In genomic region chr20:8033447-8033846, GRCh38 we compare ENCODE assay signal across 30 cellular contexts.
"Had no signal": no experiment of that assay in that cellular context is flagged by ENCODE, and none has a peak within 500 bp of the region (broad histone marks: within the 10 kb centered on the region; RNA-seq: fewer than 3 reads in every experiment).

No MANE protein-coding gene starts in this region.

- H3K36me3 Mint-ChIP-seq: memory B cell; naive B cell; natural killer cell; neural progenitor cell; stimulated activated effector memory CD8-positive, alpha-beta T cell treated with anti-CD3 and anti-CD28 coated beads, Interleukin-12 subunit alpha, Interleukin-12 subunit beta, amount 100 ng/mL, for 72 hours had no signal

- ATAC-seq: heart left ventricle; natural killer cell; right lobe of liver; stimulated activated effector memory CD8-positive, alpha-beta T cell treated with anti-CD3 and anti-CD28 coated beads, Interleukin-12 subunit alpha, Interleukin-12 subunit beta, amount 100 ng/mL, for 72 hours had no signal

- H3K4me1 Mint-ChIP-seq: immature natural killer cell; naive B cell; natural killer cell; nephron progenitor cell; neural progenitor cell; stimulated activated effector memory CD8-positive, alpha-beta T cell treated with anti-CD3 and anti-CD28 coated beads, Interleukin-12 subunit alpha, Interleukin-12 subunit beta, amount 100 ng/mL, for 72 hours had no signal

- H3K27ac ChIP-seq: heart left ventricle, left ventricle myocardium inferior, neural progenitor cell, neutrophil, parathyroid adenoma, right atrium auricular region, right lobe of liver, skin epidermis, suprapubic skin, thoracic aorta, tibial artery, uterus had no signal

- H3K9me3 ChIP-seq: heart left ventricle, left ventricle myocardium inferior, neutrophil, right atrium auricular region, right lobe of liver, suprapubic skin, thoracic aorta, tibial artery, uterus had no signal

- H3K9me3 Mint-ChIP-seq: immature natural killer cell; memory B cell; naive B cell; natural killer cell; nephron progenitor cell; neural progenitor cell; stimulated activated effector memory CD8-positive, alpha-beta T cell treated with anti-CD3 and anti-CD28 coated beads, Interleukin-12 subunit alpha, Interleukin-12 subunit beta, amount 100 ng/mL, for 72 hours; stimulated activated naive CD8-positive, alpha-beta T cell treated with anti-CD3 and anti-CD28 coated beads, Interleukin-15, Interleukin-2, amounts not matched to agents 100 ng/mL and 50 ng/mL, for 24 hours had no signal

- H3K27me3 Mint-ChIP-seq: memory B cell, naive B cell, progenitor cell of endocrine pancreas had no signal

- H3K4me3 ChIP-seq: heart left ventricle, left ventricle myocardium inferior, neural progenitor cell, right atrium auricular region, right lobe of liver, skin epidermis, suprapubic skin, thoracic aorta, tibial artery, uterus had no signal

- H3K4me3 Mint-ChIP-seq: immature natural killer cell; memory B cell; naive B cell; natural killer cell; nephron progenitor cell; neural progenitor cell; stimulated activated effector memory CD8-positive, alpha-beta T cell treated with anti-CD3 and anti-CD28 coated beads, Interleukin-12 subunit alpha, Interleukin-12 subunit beta, amount 100 ng/mL, for 72 hours; stimulated activated naive CD8-positive, alpha-beta T cell treated with anti-CD3 and anti-CD28 coated beads, Interleukin-15, Interleukin-2, amounts not matched to agents 100 ng/mL and 50 ng/mL, for 24 hours had no signal

- FAIRE-seq: islet of Langerhans, kidney had no signal

- H3K4me1 ChIP-seq: heart left ventricle, left ventricle myocardium inferior, neural progenitor cell, parathyroid adenoma, right atrium auricular region, right lobe of liver, suprapubic skin, tibial artery, uterus had no signal

- DNase-seq: heart left ventricle; hypothalamus; immature natural killer cell; kidney; left ventricle myocardium inferior; naive B cell; natural killer cell; nephron progenitor cell; occipital lobe; right lobe of liver; stimulated activated CD4-positive, alpha-beta T cell treated with anti-CD3 and anti-CD28 coated beads, Interleukin-12 subunit alpha, Interleukin-12 subunit beta, amount 100 ng/mL, for 4 hours; stimulated activated CD4-positive, alpha-beta T cell treated with anti-CD3 and anti-CD28 coated beads, Interleukin-15, amount 100 ng/mL, for 24 hours; stimulated activated CD4-positive, alpha-beta T cell treated with anti-CD3 and anti-CD28 coated beads, Interleukin-2, amount 100 ng/mL, for 24 hours; stimulated activated CD4-positive, alpha-beta T cell treated with anti-CD3 and anti-CD28 coated beads, Interleukin-4, amount 100 ng/mL, for 1 hour; stimulated activated naive CD4-positive, alpha-beta T cell; tibial artery; trophoblast cell; uterus had no signal

- H3K36me3 ChIP-seq: heart left ventricle, left ventricle myocardium inferior, neural progenitor cell, neutrophil, right atrium auricular region, right lobe of liver, suprapubic skin, thoracic aorta, tibial artery, uterus had no signal

- H3K27ac Mint-ChIP-seq: memory B cell; naive B cell; natural killer cell; nephron progenitor cell; neural progenitor cell; progenitor cell of endocrine pancreas; stimulated activated effector memory CD8-positive, alpha-beta T cell treated with anti-CD3 and anti-CD28 coated beads, Interleukin-12 subunit alpha, Interleukin-12 subunit beta, amount 100 ng/mL, for 72 hours; stimulated activated naive CD8-positive, alpha-beta T cell treated with anti-CD3 and anti-CD28 coated beads, Interleukin-15, Interleukin-2, amounts not matched to agents 100 ng/mL and 50 ng/mL, for 24 hours had no signal

- H3K27me3 ChIP-seq: neural progenitor cell, neutrophil, right atrium auricular region, right lobe of liver, suprapubic skin, tibial artery, uterus had no signal
